ENCODE assay signal across 1 cellular context in the genomic region with DNA sequence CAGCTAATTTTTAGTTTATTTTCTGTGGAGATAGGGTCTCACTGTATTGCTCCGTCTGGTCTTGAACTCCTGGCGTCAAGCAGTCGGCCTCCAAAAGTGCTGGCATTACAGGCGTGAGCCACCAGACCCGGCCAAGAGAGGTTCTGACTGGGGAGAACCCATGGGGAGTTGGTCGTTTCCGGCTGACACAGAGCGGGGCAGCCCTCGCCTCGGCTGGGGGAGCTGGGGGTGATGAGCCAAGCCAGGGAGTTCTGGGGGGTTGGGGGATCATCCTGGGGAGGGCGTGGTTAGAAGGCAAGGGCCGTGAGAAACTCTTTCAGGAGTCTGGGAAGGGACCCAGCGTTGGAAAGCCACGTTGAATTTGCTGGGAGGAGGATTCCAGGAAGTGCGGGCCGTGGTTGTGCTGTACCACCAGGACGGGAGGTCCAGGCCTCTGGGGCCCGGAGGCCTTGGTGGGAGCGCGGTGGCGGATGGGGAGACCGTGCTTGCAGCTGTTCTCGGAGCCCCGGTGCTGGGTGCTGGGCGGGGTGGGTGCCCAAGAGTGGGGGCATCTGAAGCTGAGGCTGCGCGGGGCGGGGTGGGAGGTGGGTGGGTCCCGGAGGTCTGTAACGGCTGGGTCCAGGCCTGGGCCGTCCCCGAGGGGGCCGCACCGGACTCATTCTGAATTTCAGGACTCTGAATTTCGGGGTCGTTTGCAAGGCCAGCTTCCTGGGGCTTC.
TF ChIP-seq lines count a peak whose summit lies in the region.

No MANE protein-coding gene starts in this region.

TF ChIP-seq in GM23338, 12 proteins besides CTCF, POLR2A, EP300 and RAD21 (continued from another document):
- TF ChIP-seq, protein P1, sequence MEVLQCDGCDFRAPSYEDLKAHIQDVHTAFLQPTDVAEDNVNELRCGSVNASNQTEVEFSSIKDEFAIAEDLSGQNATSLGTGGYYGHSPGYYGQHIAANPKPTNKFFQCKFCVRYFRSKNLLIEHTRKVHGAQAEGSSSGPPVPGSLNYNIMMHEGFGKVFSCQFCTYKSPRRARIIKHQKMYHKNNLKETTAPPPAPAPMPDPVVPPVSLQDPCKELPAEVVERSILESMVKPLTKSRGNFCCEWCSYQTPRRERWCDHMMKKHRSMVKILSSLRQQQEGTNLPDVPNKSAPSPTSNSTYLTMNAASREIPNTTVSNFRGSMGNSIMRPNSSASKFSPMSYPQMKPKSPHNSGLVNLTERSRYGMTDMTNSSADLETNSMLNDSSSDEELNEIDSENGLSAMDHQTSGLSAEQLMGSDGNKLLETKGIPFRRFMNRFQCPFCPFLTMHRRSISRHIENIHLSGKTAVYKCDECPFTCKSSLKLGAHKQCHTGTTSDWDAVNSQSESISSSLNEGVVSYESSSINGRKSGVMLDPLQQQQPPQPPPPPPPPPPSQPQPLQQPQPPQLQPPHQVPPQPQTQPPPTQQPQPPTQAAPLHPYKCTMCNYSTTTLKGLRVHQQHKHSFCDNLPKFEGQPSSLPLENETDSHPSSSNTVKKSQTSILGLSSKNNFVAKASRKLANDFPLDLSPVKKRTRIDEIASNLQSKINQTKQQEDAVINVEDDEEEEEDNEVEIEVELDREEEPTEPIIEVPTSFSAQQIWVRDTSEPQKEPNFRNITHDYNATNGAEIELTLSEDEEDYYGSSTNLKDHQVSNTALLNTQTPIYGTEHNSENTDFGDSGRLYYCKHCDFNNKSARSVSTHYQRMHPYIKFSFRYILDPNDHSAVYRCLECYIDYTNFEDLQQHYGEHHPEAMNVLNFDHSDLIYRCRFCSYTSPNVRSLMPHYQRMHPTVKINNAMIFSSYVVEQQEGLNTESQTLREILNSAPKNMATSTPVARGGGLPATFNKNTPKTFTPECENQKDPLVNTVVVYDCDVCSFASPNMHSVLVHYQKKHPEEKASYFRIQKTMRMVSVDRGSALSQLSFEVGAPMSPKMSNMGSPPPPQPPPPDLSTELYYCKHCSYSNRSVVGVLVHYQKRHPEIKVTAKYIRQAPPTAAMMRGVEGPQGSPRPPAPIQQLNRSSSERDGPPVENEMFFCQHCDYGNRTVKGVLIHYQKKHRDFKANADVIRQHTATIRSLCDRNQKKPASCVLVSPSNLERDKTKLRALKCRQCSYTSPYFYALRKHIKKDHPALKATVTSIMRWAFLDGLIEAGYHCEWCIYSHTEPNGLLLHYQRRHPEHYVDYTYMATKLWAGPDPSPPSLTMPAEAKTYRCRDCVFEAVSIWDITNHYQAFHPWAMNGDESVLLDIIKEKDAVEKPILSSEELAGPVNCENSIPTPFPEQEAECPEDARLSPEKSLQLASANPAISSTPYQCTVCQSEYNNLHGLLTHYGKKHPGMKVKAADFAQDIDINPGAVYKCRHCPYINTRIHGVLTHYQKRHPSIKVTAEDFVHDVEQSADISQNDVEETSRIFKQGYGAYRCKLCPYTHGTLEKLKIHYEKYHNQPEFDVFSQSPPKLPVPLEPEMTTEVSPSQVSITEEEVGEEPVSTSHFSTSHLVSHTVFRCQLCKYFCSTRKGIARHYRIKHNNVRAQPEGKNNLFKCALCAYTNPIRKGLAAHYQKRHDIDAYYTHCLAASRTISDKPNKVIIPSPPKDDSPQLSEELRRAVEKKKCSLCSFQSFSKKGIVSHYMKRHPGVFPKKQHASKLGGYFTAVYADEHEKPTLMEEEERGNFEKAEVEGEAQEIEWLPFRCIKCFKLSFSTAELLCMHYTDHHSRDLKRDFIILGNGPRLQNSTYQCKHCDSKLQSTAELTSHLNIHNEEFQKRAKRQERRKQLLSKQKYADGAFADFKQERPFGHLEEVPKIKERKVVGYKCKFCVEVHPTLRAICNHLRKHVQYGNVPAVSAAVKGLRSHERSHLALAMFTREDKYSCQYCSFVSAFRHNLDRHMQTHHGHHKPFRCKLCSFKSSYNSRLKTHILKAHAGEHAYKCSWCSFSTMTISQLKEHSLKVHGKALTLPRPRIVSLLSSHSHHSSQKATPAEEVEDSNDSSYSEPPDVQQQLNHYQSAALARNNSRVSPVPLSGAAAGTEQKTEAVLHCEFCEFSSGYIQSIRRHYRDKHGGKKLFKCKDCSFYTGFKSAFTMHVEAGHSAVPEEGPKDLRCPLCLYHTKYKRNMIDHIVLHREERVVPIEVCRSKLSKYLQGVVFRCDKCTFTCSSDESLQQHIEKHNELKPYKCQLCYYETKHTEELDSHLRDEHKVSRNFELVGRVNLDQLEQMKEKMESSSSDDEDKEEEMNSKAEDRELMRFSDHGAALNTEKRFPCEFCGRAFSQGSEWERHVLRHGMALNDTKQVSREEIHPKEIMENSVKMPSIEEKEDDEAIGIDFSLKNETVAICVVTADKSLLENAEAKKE (CRISPR knock-in tag; IDR thresholded peaks at IDR 0.05), result no peak
- TF ChIP-seq STAT1 (IDR thresholded peaks at IDR 0.05; ENCODE audit: unreplicated experiment), result no peak
- TF ChIP-seq, protein P2, sequence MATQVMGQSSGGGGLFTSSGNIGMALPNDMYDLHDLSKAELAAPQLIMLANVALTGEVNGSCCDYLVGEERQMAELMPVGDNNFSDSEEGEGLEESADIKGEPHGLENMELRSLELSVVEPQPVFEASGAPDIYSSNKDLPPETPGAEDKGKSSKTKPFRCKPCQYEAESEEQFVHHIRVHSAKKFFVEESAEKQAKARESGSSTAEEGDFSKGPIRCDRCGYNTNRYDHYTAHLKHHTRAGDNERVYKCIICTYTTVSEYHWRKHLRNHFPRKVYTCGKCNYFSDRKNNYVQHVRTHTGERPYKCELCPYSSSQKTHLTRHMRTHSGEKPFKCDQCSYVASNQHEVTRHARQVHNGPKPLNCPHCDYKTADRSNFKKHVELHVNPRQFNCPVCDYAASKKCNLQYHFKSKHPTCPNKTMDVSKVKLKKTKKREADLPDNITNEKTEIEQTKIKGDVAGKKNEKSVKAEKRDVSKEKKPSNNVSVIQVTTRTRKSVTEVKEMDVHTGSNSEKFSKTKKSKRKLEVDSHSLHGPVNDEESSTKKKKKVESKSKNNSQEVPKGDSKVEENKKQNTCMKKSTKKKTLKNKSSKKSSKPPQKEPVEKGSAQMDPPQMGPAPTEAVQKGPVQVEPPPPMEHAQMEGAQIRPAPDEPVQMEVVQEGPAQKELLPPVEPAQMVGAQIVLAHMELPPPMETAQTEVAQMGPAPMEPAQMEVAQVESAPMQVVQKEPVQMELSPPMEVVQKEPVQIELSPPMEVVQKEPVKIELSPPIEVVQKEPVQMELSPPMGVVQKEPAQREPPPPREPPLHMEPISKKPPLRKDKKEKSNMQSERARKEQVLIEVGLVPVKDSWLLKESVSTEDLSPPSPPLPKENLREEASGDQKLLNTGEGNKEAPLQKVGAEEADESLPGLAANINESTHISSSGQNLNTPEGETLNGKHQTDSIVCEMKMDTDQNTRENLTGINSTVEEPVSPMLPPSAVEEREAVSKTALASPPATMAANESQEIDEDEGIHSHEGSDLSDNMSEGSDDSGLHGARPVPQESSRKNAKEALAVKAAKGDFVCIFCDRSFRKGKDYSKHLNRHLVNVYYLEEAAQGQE (IDR thresholded peaks at IDR 0.05; ENCODE audit: unreplicated experiment), result no peak
- TF ChIP-seq ZNF114 (CRISPR knock-in tag; IDR thresholded peaks at IDR 0.05), result no peak
- TF ChIP-seq, protein P3, sequence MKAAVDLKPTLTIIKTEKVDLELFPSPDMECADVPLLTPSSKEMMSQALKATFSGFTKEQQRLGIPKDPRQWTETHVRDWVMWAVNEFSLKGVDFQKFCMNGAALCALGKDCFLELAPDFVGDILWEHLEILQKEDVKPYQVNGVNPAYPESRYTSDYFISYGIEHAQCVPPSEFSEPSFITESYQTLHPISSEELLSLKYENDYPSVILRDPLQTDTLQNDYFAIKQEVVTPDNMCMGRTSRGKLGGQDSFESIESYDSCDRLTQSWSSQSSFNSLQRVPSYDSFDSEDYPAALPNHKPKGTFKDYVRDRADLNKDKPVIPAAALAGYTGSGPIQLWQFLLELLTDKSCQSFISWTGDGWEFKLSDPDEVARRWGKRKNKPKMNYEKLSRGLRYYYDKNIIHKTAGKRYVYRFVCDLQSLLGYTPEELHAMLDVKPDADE (IDR thresholded peaks at IDR 0.05), result no peak
- no peak for TF ChIP-seq ZNF331 (CRISPR knock-in tag; IDR thresholded peaks at IDR 0.05; ENCODE audit: low read depth)
